23 cellular contexts compared by ENCODE assay signal in the genomic region with DNA sequence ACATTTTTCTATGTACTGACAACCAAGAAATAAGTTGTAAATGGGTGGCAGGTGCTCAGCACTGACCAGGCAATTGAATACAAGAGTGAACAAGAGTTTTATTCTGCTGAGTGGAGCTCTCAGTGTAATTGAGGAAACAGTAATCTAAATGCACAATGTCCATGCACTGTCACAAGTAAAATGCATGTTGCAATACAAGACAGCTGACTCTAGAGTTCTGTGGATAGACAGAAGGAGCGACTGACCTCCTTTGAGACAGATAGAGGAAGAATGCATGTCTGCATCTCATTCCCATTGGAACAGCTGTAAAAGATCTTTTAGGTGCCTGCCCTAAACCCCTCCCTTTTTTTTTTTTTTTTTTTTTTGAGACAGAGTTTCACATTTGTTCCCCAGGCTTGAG.
"Had no signal": no experiment of that assay in that cellular context is flagged by ENCODE, and none has a peak within 500 bp of the region (broad histone marks: within the 10 kb centered on the region; RNA-seq: fewer than 3 reads in every experiment).

No MANE protein-coding gene starts in this region.

- H3K27ac ChIP-seq: coronary artery, gastrocnemius medialis, neutrophil, pancreas, right lobe of liver, suprapubic skin, thyroid gland had no signal

- H3K36me3 ChIP-seq: gastrocnemius medialis, neutrophil, pancreas, right lobe of liver, suprapubic skin, thyroid gland had no signal

- DNase-seq: effector CD4-positive, alpha-beta T cell; foreskin fibroblast; gastrocnemius medialis; head of caudate nucleus; mesenchymal stem cell; mucosa of descending colon; naive B cell; pancreas; retina; right lobe of liver; stimulated activated CD4-positive, alpha-beta T cell treated with anti-CD3 and anti-CD28 coated beads, Interleukin-12 subunit alpha, Interleukin-12 subunit beta, amount 100 ng/mL, for 4 hours; stimulated activated CD4-positive, alpha-beta T cell treated with anti-CD3 and anti-CD28 coated beads, Interleukin-1b, Interleukin-23, amount 100 ng/mL, for 48 hours; stimulated activated CD4-positive, alpha-beta T cell treated with anti-CD3 and anti-CD28 coated beads, Interleukin-4, amount 100 ng/mL, for 1 hour; stimulated activated CD8-positive, alpha-beta memory T cell treated with anti-CD3 and anti-CD28 coated beads, Interleukin-4, amount 100 ng/mL, for 48 hours; stimulated activated naive CD4-positive, alpha-beta T cell; stimulated activated naive CD8-positive, alpha-beta T cell treated with anti-CD3 and anti-CD28 coated beads, Interleukin-15, amount 100 ng/mL, for 72 hours; thyroid gland; trophoblast cell had no signal

- H3K27me3 ChIP-seq: gastrocnemius medialis, neutrophil, pancreas, right lobe of liver, suprapubic skin, thyroid gland had no signal

- ATAC-seq: mucosa of descending colon; natural killer cell treated with Interleukin-12 subunit alpha and Interleukin-12 subunit beta and Interleukin-15 and Interleukin-18, amount 100 ng/mL, for 72 hours; pancreas; right lobe of liver; stimulated activated naive CD8-positive, alpha-beta T cell treated with anti-CD3 and anti-CD28 coated beads, Interleukin-15, amount 100 ng/mL, for 72 hours had no signal

- H3K4me3 ChIP-seq: coronary artery, gastrocnemius medialis, mucosa of descending colon, pancreas, right lobe of liver, smooth muscle cell, suprapubic skin, thyroid gland had no signal

- H3K4me1 ChIP-seq: gastrocnemius medialis, pancreas, right lobe of liver had no signal

- H3K9me3 ChIP-seq: gastrocnemius medialis, neutrophil, pancreas, right lobe of liver, suprapubic skin, thyroid gland had no signal
